8 cellular contexts compared by ENCODE assay signal in the genomic region with DNA sequence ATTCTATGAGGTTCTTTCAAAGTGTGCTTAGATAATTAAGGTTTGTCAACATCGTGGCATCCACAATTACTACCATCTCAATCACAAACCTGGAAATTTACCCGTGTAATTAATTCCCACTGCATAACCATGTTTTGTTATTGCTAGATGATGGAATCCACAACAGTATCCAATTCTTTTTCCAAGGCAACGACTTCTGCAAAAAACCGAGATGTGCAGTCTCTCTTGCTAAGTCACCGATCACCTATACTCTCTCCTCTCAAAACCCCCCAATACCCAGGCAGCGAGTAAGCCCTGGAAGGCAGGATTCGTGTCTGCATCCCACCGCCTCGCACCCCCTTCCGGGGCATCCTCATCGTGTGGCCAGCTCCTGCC. TPM values are rescaled to one million over a fixed set of nuclear protein-coding genes. Genes with fewer than 3 reads are reported as not detected.
A peak's percentile ranks its signal among the peaks of the same experiment; 100 is the strongest.
DNase-seq lines count a peak whose midpoint lies in the region; ATAC-seq and TF ChIP-seq lines count a peak whose summit lies in the region.

No MANE protein-coding gene starts in this region.

- H3K36me3 ChIP-seq in HUES48 (ENCODE audit: control insufficient read depth, insufficient read depth, low read length), result peaks cover 20% of the 10 kb centered on the region
- peaks cover 5% of the 10 kb centered on the region for H3K36me3 ChIP-seq in brain microvascular endothelial cell (replicated peaks)
- peaks cover under 1 to 7% of the 10 kb centered on the region in 2 donors for H3K36me3 ChIP-seq in mucosa of rectum (ENCODE audit: control insufficient read depth in 2 of 2, insufficient read depth in 2 of 2, low read length in 2 of 2)

- DNase-seq in DMS79 treated with DMSO at 0.1 percent for 48 hours (lab: John Stamatoyannopoulos, UW), result peak; percentile 64
- no peak for DNase-seq in brain microvascular endothelial cell
- no peak for DNase-seq in dermis blood vessel endothelial cell
- DNase-seq in 8988T, result no peak
- no peak for DNase-seq in NCI-H1092 (lab: John Stamatoyannopoulos, UW)

- TF ChIP-seq CTCF in brain microvascular endothelial cell (IDR thresholded peaks at IDR 0.05; ENCODE audit: low read depth, low read length, missing control alignments), result no peak

- H3K4me3 ChIP-seq in HUES48 (ENCODE audit: low read depth, low read length) (peak overlapping the region; percentile 94), brain microvascular endothelial cell (ENCODE audit: low read depth, low read length) (peak overlapping the region; percentile 72), mucosa of rectum (ENCODE audit: low read length in 2 of 2) (peak overlapping the region; percentile 62 to 80)

- ATAC-seq in HG03139 (IDR thresholded peaks at IDR 0.05; ENCODE audit: unreplicated experiment), result no peak

- H3K27me3 ChIP-seq in HUES48 (ENCODE audit: control insufficient read depth, insufficient read depth, low read length), result no peaks in the 10 kb centered on the region
- H3K27me3 ChIP-seq in brain microvascular endothelial cell (replicated peaks), result no peaks in the 10 kb centered on the region
- no peaks in the 10 kb centered on the region for H3K27me3 ChIP-seq in mucosa of rectum (ENCODE audit: control insufficient read depth in 2 of 2, insufficient read depth in 2 of 2, low read length in 2 of 2)

- in situ Hi-C loops in brain microvascular endothelial cell (cut with HindIII; ENCODE audit: low pct_ligation_motif_present, low sequenced_read_pairs), result no loop called here

- no peaks in the 10 kb centered on the region for H3K9me3 ChIP-seq in HUES48 (ENCODE audit: control insufficient read depth, insufficient read depth, low read length)
- H3K9me3 ChIP-seq in mucosa of rectum (ENCODE audit: control insufficient read depth in 2 of 2, low read length in 2 of 2), result no peaks in the 10 kb centered on the region

- H3K27ac ChIP-seq in HUES48 (ENCODE audit: low read depth, low read length), result peak overlapping the region; percentile 92
- H3K27ac ChIP-seq in brain microvascular endothelial cell, result peak overlapping the region; percentile 78
- peak overlapping the region; percentile 89 to 98 for H3K27ac ChIP-seq in mucosa of rectum (ENCODE audit: low read depth in 2 of 2, low read length in 2 of 2)

- H3K4me1 ChIP-seq in HUES48 (ENCODE audit: control insufficient read depth, insufficient read depth, low read length) (peaks cover 19% of the 10 kb centered on the region), mucosa of rectum (ENCODE audit: control insufficient read depth in 2 of 2, insufficient read depth in 2 of 2, low read length in 2 of 2) (peaks cover 21 to 27% of the 10 kb centered on the region in 2 donors)

- H3K9ac ChIP-seq in HUES48 (ENCODE audit: low read depth, low read length) (peak overlapping the region; percentile 98), mucosa of rectum (ENCODE audit: low read depth in 1 of 2, low read length in 2 of 2) (peak overlapping the region; percentile 94 to 98)

RNA-seq across cellular contexts. Expression of a gene that starts 0.7 kb away (rescaled TPM):
- total RNA-seq in dermis blood vessel endothelial cell, result 305 and 481 TPM in 2 replicates

RNA-seq across cellular contexts. Expression of a gene that starts 36.3 kb away (rescaled TPM):
- total RNA-seq in dermis blood vessel endothelial cell, result 1.2 and 1.9 TPM in 2 replicates
